ENCODE assay signal across 1 cellular context in the genomic region with DNA sequence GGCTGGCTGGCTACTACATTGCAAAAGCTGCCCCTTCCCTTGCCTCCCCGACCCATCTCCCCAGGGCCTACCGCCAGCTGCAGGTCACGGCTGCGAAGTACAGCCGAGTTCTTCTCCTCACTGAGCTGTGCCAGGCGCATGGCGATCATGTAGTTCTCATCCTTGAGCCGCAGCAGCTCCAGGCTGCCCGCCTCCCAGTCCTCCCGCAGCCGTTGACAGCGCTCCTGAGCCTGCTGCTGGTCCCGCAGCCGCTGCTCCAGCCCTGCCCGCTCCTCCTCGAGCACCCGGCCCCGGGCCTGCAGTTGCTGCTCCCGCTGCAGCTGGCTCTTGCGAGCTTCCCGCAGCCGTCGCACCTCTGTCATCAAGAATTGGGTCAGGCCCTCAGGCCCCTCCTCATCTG.
TF ChIP-seq lines count a peak whose summit lies in the region.

No MANE protein-coding gene starts in this region.

TF ChIP-seq in HepG2, 621 proteins besides CTCF, POLR2A, EP300 and RAD21 (continued from another document):
- TF ChIP-seq NR2C2 (CRISPR knock-in tag; IDR thresholded peaks at IDR 0.05; ENCODE audit: borderline replicate concordance): no peak
- TF ChIP-seq ZNF672 (CRISPR knock-in tag; IDR thresholded peaks at IDR 0.05): no peak
- TF ChIP-seq GABPB1 (CRISPR knock-in tag; IDR thresholded peaks at IDR 0.05): peak; percentile 25; the same call in 1 of the 2 replicates
- TF ChIP-seq ZNF660 (CRISPR knock-in tag; IDR thresholded peaks at IDR 0.05; ENCODE audit: borderline replicate concordance, low read depth): no peak
- TF ChIP-seq ZNF124 (CRISPR knock-in tag; IDR thresholded peaks at IDR 0.05): no peak
- TF ChIP-seq MED1 (CRISPR knock-in tag; IDR thresholded peaks at IDR 0.05): no peak
- TF ChIP-seq NPAS2 (CRISPR knock-in tag; IDR thresholded peaks at IDR 0.05; ENCODE audit: borderline replicate concordance): no peak
- no peak for TF ChIP-seq RFX1 (IDR thresholded peaks at IDR 0.05)
- TF ChIP-seq ZNF572 (CRISPR knock-in tag; IDR thresholded peaks at IDR 0.05): no peak
- TF ChIP-seq HOXA3 (CRISPR knock-in tag; IDR thresholded peaks at IDR 0.05): peak; percentile 14; the same call in 1 of the 2 replicates
- TF ChIP-seq RFX5 (IDR thresholded peaks at IDR 0.05; ENCODE audit: low read depth, low read length): no peak
- TF ChIP-seq, protein P1, sequence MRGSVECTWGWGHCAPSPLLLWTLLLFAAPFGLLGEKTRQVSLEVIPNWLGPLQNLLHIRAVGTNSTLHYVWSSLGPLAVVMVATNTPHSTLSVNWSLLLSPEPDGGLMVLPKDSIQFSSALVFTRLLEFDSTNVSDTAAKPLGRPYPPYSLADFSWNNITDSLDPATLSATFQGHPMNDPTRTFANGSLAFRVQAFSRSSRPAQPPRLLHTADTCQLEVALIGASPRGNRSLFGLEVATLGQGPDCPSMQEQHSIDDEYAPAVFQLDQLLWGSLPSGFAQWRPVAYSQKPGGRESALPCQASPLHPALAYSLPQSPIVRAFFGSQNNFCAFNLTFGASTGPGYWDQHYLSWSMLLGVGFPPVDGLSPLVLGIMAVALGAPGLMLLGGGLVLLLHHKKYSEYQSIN (CRISPR knock-in tag; IDR thresholded peaks at IDR 0.05; ENCODE audit: borderline replicate concordance): no peak
- TF ChIP-seq CHD2 (IDR thresholded peaks at IDR 0.05; ENCODE audit: low read depth, low read length): no peak
- TF ChIP-seq SRSF9 (IDR thresholded peaks at IDR 0.05; ENCODE audit: borderline replicate concordance, insufficient read depth, low read depth, low read length, poor library complexity, severe bottlenecking): no peak
- TF ChIP-seq, protein P2, sequence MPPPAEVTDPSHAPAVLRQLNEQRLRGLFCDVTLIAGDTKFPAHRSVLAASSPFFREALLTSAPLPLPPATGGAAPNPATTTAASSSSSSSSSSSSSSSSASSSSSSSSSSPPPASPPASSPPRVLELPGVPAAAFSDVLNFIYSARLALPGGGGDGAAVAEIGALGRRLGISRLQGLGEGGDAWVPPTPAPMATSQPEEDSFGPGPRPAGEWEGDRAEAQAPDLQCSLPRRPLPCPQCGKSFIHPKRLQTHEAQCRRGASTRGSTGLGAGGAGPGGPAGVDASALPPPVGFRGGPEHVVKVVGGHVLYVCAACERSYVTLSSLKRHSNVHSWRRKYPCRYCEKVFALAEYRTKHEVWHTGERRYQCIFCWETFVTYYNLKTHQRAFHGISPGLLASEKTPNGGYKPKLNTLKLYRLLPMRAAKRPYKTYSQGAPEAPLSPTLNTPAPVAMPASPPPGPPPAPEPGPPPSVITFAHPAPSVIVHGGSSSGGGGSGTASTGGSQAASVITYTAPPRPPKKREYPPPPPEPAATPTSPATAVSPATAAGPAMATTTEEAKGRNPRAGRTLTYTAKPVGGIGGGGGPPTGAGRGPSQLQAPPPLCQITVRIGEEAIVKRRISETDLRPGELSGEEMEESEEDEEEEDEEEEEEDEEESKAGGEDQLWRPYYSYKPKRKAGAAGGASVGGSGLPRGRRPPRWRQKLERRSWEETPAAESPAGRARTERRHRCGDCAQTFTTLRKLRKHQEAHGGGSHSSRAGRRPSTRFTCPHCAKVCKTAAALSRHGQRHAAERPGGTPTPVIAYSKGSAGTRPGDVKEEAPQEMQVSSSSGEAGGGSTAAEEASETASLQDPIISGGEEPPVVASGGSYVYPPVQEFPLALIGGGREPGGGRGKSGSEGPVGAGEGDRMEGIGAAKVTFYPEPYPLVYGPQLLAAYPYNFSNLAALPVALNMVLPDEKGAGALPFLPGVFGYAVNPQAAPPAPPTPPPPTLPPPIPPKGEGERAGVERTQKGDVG (CRISPR knock-in tag; IDR thresholded peaks at IDR 0.05; ENCODE audit: borderline replicate concordance): peak; percentile 75; the same call in 1 of the 2 replicates
- no peak for TF ChIP-seq ZGPAT (CRISPR knock-in tag; IDR thresholded peaks at IDR 0.05)
- TF ChIP-seq ZBTB38 (CRISPR knock-in tag; IDR thresholded peaks at IDR 0.05): peak; percentile 100
- TF ChIP-seq, protein P3, sequence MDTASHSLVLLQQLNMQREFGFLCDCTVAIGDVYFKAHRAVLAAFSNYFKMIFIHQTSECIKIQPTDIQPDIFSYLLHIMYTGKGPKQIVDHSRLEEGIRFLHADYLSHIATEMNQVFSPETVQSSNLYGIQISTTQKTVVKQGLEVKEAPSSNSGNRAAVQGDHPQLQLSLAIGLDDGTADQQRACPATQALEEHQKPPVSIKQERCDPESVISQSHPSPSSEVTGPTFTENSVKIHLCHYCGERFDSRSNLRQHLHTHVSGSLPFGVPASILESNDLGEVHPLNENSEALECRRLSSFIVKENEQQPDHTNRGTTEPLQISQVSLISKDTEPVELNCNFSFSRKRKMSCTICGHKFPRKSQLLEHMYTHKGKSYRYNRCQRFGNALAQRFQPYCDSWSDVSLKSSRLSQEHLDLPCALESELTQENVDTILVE (CRISPR knock-in tag; IDR thresholded peaks at IDR 0.05): no peak
- TF ChIP-seq, protein P4, sequence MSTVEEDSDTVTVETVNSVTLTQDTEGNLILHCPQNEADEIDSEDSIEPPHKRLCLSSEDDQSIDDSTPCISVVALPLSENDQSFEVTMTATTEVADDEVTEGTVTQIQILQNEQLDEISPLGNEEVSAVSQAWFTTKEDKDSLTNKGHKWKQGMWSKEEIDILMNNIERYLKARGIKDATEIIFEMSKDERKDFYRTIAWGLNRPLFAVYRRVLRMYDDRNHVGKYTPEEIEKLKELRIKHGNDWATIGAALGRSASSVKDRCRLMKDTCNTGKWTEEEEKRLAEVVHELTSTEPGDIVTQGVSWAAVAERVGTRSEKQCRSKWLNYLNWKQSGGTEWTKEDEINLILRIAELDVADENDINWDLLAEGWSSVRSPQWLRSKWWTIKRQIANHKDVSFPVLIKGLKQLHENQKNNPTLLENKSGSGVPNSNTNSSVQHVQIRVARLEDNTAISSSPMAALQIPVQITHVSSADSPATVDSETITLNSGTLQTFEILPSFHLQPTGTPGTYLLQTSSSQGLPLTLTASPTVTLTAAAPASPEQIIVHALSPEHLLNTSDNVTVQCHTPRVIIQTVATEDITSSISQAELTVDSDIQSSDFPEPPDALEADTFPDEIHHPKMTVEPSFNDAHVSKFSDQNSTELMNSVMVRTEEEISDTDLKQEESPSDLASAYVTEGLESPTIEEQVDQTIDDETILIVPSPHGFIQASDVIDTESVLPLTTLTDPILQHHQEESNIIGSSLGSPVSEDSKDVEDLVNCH (CRISPR knock-in tag; IDR thresholded peaks at IDR 0.05): no peak
- 0 out of 2 replicates have a peak, but pooled peaks have one; percentile 19 for TF ChIP-seq ZSCAN25 (CRISPR knock-in tag; IDR thresholded peaks at IDR 0.05)
- TF ChIP-seq ZNF263 (CRISPR knock-in tag; IDR thresholded peaks at IDR 0.05): peak; percentile 32; the same call in 1 of the 2 replicates
- no peak for TF ChIP-seq CEBPB (IDR thresholded peaks at IDR 0.05; ENCODE audit: borderline replicate concordance, low read depth, low read length)
- TF ChIP-seq MXD3 (CRISPR knock-in tag; IDR thresholded peaks at IDR 0.05): 0 out of 2 replicates have a peak, but pooled peaks have one; percentile 28
- no peak for TF ChIP-seq ZNF296 (CRISPR knock-in tag; conservative IDR thresholded peaks at IDR 0.05)
- no peak for TF ChIP-seq ZNF230 (CRISPR knock-in tag; IDR thresholded peaks at IDR 0.05)
- TF ChIP-seq CREM (IDR thresholded peaks at IDR 0.05): no peak
- TF ChIP-seq CREM (CRISPR knock-in tag; IDR thresholded peaks at IDR 0.05): no peak
